Comparison of ENCODE assay signal across 8 cellular contexts in the genomic region with DNA sequence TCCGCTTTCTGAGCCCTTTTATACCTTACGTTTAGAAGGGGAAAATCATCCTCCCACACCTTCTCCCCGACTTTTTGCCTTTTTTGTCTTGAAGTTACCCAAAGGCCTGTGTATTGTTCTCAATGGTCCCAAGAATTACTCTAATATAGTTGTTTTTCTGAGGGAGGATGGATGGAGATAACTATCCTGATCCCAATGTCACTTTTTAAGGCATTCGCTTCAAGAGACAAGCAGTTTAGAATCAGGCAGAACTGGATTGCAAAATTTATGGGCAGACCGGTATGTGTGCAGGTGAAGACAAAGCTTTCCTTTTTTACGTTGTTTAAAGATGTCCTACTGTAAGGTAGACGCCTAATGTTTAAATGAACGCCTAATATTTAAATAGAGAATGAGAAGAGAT. TPM values are rescaled to one million over a fixed set of nuclear protein-coding genes. Genes with fewer than 3 reads are reported as not detected.
DNase-seq lines count a peak whose midpoint lies in the region; ATAC-seq and TF ChIP-seq lines count a peak whose summit lies in the region.
"Not testable (repeated sequence)": the region's sequence is repeated elsewhere in the genome, so short reads cannot be mapped to it uniquely, and the experiment has no call there.

No MANE protein-coding gene starts in this region.

- H3K36me3 Mint-ChIP-seq in activated T-helper 2 cell treated with anti-CD3 and anti-CD28 coated beads, Interferon-gamma antibody, Interleukin-2, Interleukin-4, amounts not matched to agents 10 μg/mL and 5 μg/mL and 100 μg/mL, durations not matched to agents 14 hours and 24 hours and 36 hours (ENCODE audit: low read depth), result peaks cover 18% of the 10 kb centered on the region
- not testable (repeated sequence) for H3K36me3 Mint-ChIP-seq in natural killer cell; stimulated activated memory B cell treated with anti-CD40 and anti-IgM and Interleukin-4, amounts not matched to agents 10 μg/mL and 1 μg/mL and 100 μg/mL, for 72 hours

- H4K20me1 ChIP-seq in OCI-LY7 (ENCODE audit: insufficient read depth, low read length), result peaks cover 12% of the 10 kb centered on the region; the same call in 1 of the 2 replicates

- in situ Hi-C loops in HAP-1 (cut with MboI; ENCODE audit: low sequenced_read_pairs), result not testable (repeated sequence)

- not testable (repeated sequence) for H3K9me2 ChIP-seq in OCI-LY7 (ENCODE audit: insufficient read depth, low read length)

- POLR2A ChIA-PET in OCI-LY7 (lab: Charles Lee), result not testable (repeated sequence)

- peak overlapping the region; percentile 87 for H3K4me2 ChIP-seq in OCI-LY7 (ENCODE audit: low read length)

- not testable (repeated sequence) for H3K27me3 Mint-ChIP-seq in activated T-helper 2 cell treated with anti-CD3 and anti-CD28 coated beads, Interferon-gamma antibody, Interleukin-2, Interleukin-4, amounts not matched to agents 10 μg/mL and 5 μg/mL and 100 μg/mL, durations not matched to agents 14 hours and 24 hours and 36 hours (ENCODE audit: low read depth); natural killer cell (ENCODE audit: low read depth in 2 of 2); stimulated activated memory B cell treated with anti-CD40 and anti-IgM and Interleukin-4, amounts not matched to agents 10 μg/mL and 1 μg/mL and 100 μg/mL, for 72 hours

- CTCF ChIA-PET in OCI-LY7 (lab: Charles Lee; ENCODE audit: unreplicated experiment), result not testable (repeated sequence)

- TF ChIP-seq CTCF in BE2C (IDR thresholded peaks at IDR 0.05; ENCODE audit: low read depth, low read length); OCI-LY7 (conservative IDR thresholded peaks at IDR 0.05; ENCODE audit: low read length); natural killer cell (IDR thresholded peaks at IDR 0.05): not testable (repeated sequence)

- peak overlapping the region; percentile 65; the same call in 1 of the 2 replicates for H2AFZ ChIP-seq in OCI-LY7 (ENCODE audit: low read length)

- H3K27me3 ChIP-seq in BE2C; HAP-1 (ENCODE audit: low read depth); duodenal mucosa (ENCODE audit: control insufficient read depth in 1 of 2, insufficient read depth in 2 of 2, low read length in 2 of 2); iPS-18a (ENCODE audit: control insufficient read depth, insufficient read depth, low read length): not testable (repeated sequence)

- ATAC-seq in natural killer cell; stimulated activated memory B cell treated with anti-CD40 and anti-IgM and Interleukin-4, amounts not matched to agents 10 μg/mL and 1 μg/mL and 100 μg/mL, for 72 hours: not testable (repeated sequence)

- not testable (repeated sequence) for DNase-seq in BE2C; HAP-1 (ENCODE audit: low spot score in 2 of 2); OCI-LY7 (ENCODE audit: low spot score); activated T-helper 2 cell treated with anti-CD3 and anti-CD28 coated beads, Interferon-gamma antibody, Interleukin-2, Interleukin-4, amounts not matched to agents 10 μg/mL and 5 μg/mL and 100 μg/mL, durations not matched to agents 14 hours and 24 hours and 36 hours (ENCODE audit: low spot score); natural killer cell

- H3K27ac ChIP-seq in OCI-LY7 (ENCODE audit: low read depth, low read length, poor library complexity, severe bottlenecking), result peak overlapping the region; percentile 56
- H3K27ac ChIP-seq in duodenal mucosa (ENCODE audit: low read depth, low read length); iPS-18a (ENCODE audit: low read length): not testable (repeated sequence)

- H3K9me3 Mint-ChIP-seq in activated T-helper 2 cell treated with anti-CD3 and anti-CD28 coated beads, Interferon-gamma antibody, Interleukin-2, Interleukin-4, amounts not matched to agents 10 μg/mL and 5 μg/mL and 100 μg/mL, durations not matched to agents 14 hours and 24 hours and 36 hours; natural killer cell; stimulated activated memory B cell treated with anti-CD40 and anti-IgM and Interleukin-4, amounts not matched to agents 10 μg/mL and 1 μg/mL and 100 μg/mL, for 72 hours: not testable (repeated sequence)

- peaks cover 36% of the 10 kb centered on the region for H3K79me2 ChIP-seq in OCI-LY7 (ENCODE audit: insufficient read depth, low read depth, low read length)

- H3K4me1 ChIP-seq in BE2C; HAP-1; duodenal mucosa (ENCODE audit: control insufficient read depth in 1 of 2, insufficient read depth in 2 of 2, low read length in 2 of 2); iPS-18a (ENCODE audit: control insufficient read depth, low read depth, low read length): not testable (repeated sequence)
- peaks cover 20% of the 10 kb centered on the region for H3K4me1 ChIP-seq in OCI-LY7 (ENCODE audit: insufficient read depth, low read length, poor library complexity, severe bottlenecking)

- H3K4me3 ChIP-seq in BE2C (ENCODE audit: low read depth, low read length), result peak overlapping the region; percentile 88
- H3K4me3 ChIP-seq in HAP-1, result peak overlapping the region; percentile 37
- peak overlapping the region; percentile 88 for H3K4me3 ChIP-seq in OCI-LY7 (ENCODE audit: low read depth, low read length, poor library complexity, severe bottlenecking)
- peak overlapping the region; percentile 53 to 55 for H3K4me3 ChIP-seq in duodenal mucosa (ENCODE audit: low read depth in 1 of 2, low read length in 2 of 2)
- H3K4me3 ChIP-seq in iPS-18a (ENCODE audit: low read length), result peak overlapping the region; percentile 71

- H3K36me3 ChIP-seq in BE2C; HAP-1 (replicated peaks); duodenal mucosa (ENCODE audit: control insufficient read depth in 1 of 2, insufficient read depth in 2 of 2, low read length in 2 of 2); iPS-18a (ENCODE audit: control insufficient read depth, low read depth, low read length): not testable (repeated sequence)
- H3K36me3 ChIP-seq in OCI-LY7 (ENCODE audit: insufficient read depth, low read length), result peaks cover 21% of the 10 kb centered on the region

- not testable (repeated sequence) for BruUV-seq in OCI-LY7 (replicated peaks; lab: Mats Ljungman, UMichigan)

- peak overlapping the region in 1 of 2 donors; percentile 66 for H3K9ac ChIP-seq in duodenal mucosa (ENCODE audit: low read depth in 1 of 2, low read length in 2 of 2)
- peak overlapping the region; percentile 76 for H3K9ac ChIP-seq in iPS-18a (ENCODE audit: low read length)

- peak overlapping the region; percentile 88 for H3K27ac Mint-ChIP-seq in activated T-helper 2 cell treated with anti-CD3 and anti-CD28 coated beads, Interferon-gamma antibody, Interleukin-2, Interleukin-4, amounts not matched to agents 10 μg/mL and 5 μg/mL and 100 μg/mL, durations not matched to agents 14 hours and 24 hours and 36 hours
- H3K27ac Mint-ChIP-seq in natural killer cell, result peak overlapping the region; percentile 94 to 99
- H3K27ac Mint-ChIP-seq in stimulated activated memory B cell treated with anti-CD40 and anti-IgM and Interleukin-4, amounts not matched to agents 10 μg/mL and 1 μg/mL and 100 μg/mL, for 72 hours, result peak overlapping the region; percentile 91

- not testable (repeated sequence) for H3K9me3 ChIP-seq in BE2C; HAP-1; OCI-LY7 (ENCODE audit: low read length); duodenal mucosa (ENCODE audit: control insufficient read depth in 1 of 2, low read length in 2 of 2); iPS-18a (ENCODE audit: control insufficient read depth, low read depth, low read length)

- intact Hi-C loops in OCI-LY7 (cut with micrococcal nuclease; ENCODE audit: unreplicated experiment), result loop anchor here (10.0 kb wide), 1 partner anchor 522 kb away; no protein-coding TSS in a partner anchor
- intact Hi-C loops in activated T-helper 2 cell treated with anti-CD3 and anti-CD28 coated beads, Interferon-gamma antibody, Interleukin-2, Interleukin-4, amounts not matched to agents 10 μg/mL and 5 μg/mL and 100 μg/mL, durations not matched to agents 14 hours and 24 hours and 36 hours (cut with micrococcal nuclease), result loop anchor here (5.0 kb wide), 1 partner anchor 646 kb away; a partner anchor contains a TSS
- intact Hi-C loops in natural killer cell (cut with micrococcal nuclease), result not testable (repeated sequence)

- H3K4me3 Mint-ChIP-seq in activated T-helper 2 cell treated with anti-CD3 and anti-CD28 coated beads, Interferon-gamma antibody, Interleukin-2, Interleukin-4, amounts not matched to agents 10 μg/mL and 5 μg/mL and 100 μg/mL, durations not matched to agents 14 hours and 24 hours and 36 hours (ENCODE audit: low read depth), result peak overlapping the region; percentile 90
- peak overlapping the region; percentile 91 for H3K4me3 Mint-ChIP-seq in natural killer cell
- peak overlapping the region; percentile 98 for H3K4me3 Mint-ChIP-seq in stimulated activated memory B cell treated with anti-CD40 and anti-IgM and Interleukin-4, amounts not matched to agents 10 μg/mL and 1 μg/mL and 100 μg/mL, for 72 hours

- peaks cover 26% of the 10 kb centered on the region for H3K4me1 Mint-ChIP-seq in activated T-helper 2 cell treated with anti-CD3 and anti-CD28 coated beads, Interferon-gamma antibody, Interleukin-2, Interleukin-4, amounts not matched to agents 10 μg/mL and 5 μg/mL and 100 μg/mL, durations not matched to agents 14 hours and 24 hours and 36 hours (ENCODE audit: low read depth)
- H3K4me1 Mint-ChIP-seq in natural killer cell, result peaks cover 13 to 19% of the 10 kb centered on the region in 2 donors
- peaks cover 28% of the 10 kb centered on the region for H3K4me1 Mint-ChIP-seq in stimulated activated memory B cell treated with anti-CD40 and anti-IgM and Interleukin-4, amounts not matched to agents 10 μg/mL and 1 μg/mL and 100 μg/mL, for 72 hours

RNA-seq across cellular contexts. Expression of a gene that starts 0.7 kb away (rescaled TPM):
- polyA plus RNA-seq in BE2C (2012; ENCODE audit: insufficient read depth, insufficient read length, low read depth), result 1.9 TPM
- total RNA-seq in OCI-LY7 (2014; rRNA removed; shearing (Covaris generic)), result 12.5 and 14.7 TPM in 2 replicates
- total RNA-seq in OCI-LY7 (2022), result 17.5 and 21.4 TPM in 2 replicates
- total RNA-seq in activated T-helper 2 cell treated with anti-CD3 and anti-CD28 coated beads, Interferon-gamma antibody, Interleukin-2, Interleukin-4, amounts not matched to agents 10 μg/mL and 5 μg/mL and 100 μg/mL, durations not matched to agents 14 hours and 24 hours and 36 hours, result 4.6 and 5.0 TPM in 2 replicates
- 10 to 100 TPM; 15.7 to 18.8 (median 16.0) TPM for total RNA-seq in natural killer cell

RNA-seq across cellular contexts. Expression of a gene that starts 1.4 kb away (rescaled TPM):
- 90.7 TPM for polyA plus RNA-seq in BE2C (2012; ENCODE audit: insufficient read depth, insufficient read length, low read depth)
- 38.4 and 54.1 TPM in 2 replicates for total RNA-seq in OCI-LY7 (2014; rRNA removed; shearing (Covaris generic))
- 82.2 and 91.4 TPM in 2 replicates for total RNA-seq in OCI-LY7 (2022)
- 128 and 139 TPM in 2 replicates for total RNA-seq in activated T-helper 2 cell treated with anti-CD3 and anti-CD28 coated beads, Interferon-gamma antibody, Interleukin-2, Interleukin-4, amounts not matched to agents 10 μg/mL and 5 μg/mL and 100 μg/mL, durations not matched to agents 14 hours and 24 hours and 36 hours
- 10 to 100 TPM in 2 of 3 donors, 1 to 10 TPM in 1; 7.8 to 14.5 (median 12.9) TPM for total RNA-seq in natural killer cell

RNA-seq across cellular contexts. Expression of a gene that starts 41.3 kb away (rescaled TPM):
- polyA plus RNA-seq in BE2C (2012; ENCODE audit: insufficient read depth, insufficient read length, low read depth), result 1.1 TPM
- total RNA-seq in OCI-LY7 (2014; rRNA removed; shearing (Covaris generic)), result 3.8 and 5.2 TPM in 2 replicates
- total RNA-seq in OCI-LY7 (2022) (11.1 and 12.0 TPM in 2 replicates), natural killer cell (10 to 100 TPM in 2 of 3 donors, 1 to 10 TPM in 1; 9.0 to 15.5 (median 10.4) TPM)
- total RNA-seq in activated T-helper 2 cell treated with anti-CD3 and anti-CD28 coated beads, Interferon-gamma antibody, Interleukin-2, Interleukin-4, amounts not matched to agents 10 μg/mL and 5 μg/mL and 100 μg/mL, durations not matched to agents 14 hours and 24 hours and 36 hours, result 6.2 and 8.0 TPM in 2 replicates

Comparison
In these comparisons a context has a peak if more than half of its experiments do, and no peak if none do; other contexts are left out.
1. H3K4me3 ChIP-seq: peak in every context shown above with its lines; median percentile 88 in BE2C; 88 in OCI-LY7; 71 in iPS-18a; 54 in duodenal mucosa; 37 in HAP-1.